1 cellular context compared by ENCODE assay signal in the genomic region with DNA sequence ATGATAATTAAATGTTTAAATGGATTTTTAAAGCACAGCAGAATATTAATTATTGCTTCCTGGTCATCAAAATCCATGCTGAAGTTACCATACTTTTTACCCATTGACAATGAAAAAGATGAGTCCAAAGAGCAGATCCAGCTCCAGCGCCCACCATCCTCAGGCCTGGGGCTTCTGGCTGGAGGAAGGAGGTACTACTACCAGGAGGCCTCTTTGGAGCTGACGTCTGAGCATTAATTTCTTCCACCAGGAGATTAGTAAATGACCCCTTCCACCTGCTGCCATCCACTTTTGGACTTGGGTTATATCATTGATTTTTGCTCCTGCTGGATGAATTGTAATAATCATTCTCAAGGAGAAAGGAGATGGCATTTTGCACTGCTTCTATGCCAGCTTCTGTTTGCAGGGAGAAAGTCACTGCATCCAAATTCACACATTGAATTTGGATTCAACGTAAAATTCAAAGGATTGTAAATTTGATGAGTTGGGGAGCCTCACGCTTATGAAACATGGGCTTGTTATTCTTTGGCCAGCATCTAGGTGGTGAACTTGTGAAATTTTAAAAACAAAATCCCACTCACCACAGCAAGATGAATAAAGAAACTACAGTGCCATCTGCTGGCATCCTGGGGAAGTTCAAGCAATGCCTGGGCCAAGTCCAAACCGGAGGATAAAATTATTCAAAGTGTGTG.
TF ChIP-seq lines count a peak whose summit lies in the region.

No MANE protein-coding gene starts in this region.

TF ChIP-seq in SK-N-SH treated with all-trans-retinoic acid at 6 μM for 48 hours, 23 proteins besides CTCF, POLR2A, EP300 and RAD21 (continued from another document):
- TF ChIP-seq, protein P1, sequence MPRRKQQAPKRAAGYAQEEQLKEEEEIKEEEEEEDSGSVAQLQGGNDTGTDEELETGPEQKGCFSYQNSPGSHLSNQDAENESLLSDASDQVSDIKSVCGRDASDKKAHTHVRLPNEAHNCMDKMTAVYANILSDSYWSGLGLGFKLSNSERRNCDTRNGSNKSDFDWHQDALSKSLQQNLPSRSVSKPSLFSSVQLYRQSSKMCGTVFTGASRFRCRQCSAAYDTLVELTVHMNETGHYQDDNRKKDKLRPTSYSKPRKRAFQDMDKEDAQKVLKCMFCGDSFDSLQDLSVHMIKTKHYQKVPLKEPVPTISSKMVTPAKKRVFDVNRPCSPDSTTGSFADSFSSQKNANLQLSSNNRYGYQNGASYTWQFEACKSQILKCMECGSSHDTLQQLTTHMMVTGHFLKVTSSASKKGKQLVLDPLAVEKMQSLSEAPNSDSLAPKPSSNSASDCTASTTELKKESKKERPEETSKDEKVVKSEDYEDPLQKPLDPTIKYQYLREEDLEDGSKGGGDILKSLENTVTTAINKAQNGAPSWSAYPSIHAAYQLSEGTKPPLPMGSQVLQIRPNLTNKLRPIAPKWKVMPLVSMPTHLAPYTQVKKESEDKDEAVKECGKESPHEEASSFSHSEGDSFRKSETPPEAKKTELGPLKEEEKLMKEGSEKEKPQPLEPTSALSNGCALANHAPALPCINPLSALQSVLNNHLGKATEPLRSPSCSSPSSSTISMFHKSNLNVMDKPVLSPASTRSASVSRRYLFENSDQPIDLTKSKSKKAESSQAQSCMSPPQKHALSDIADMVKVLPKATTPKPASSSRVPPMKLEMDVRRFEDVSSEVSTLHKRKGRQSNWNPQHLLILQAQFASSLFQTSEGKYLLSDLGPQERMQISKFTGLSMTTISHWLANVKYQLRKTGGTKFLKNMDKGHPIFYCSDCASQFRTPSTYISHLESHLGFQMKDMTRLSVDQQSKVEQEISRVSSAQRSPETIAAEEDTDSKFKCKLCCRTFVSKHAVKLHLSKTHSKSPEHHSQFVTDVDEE (CRISPR knock-in tag; IDR thresholded peaks at IDR 0.05): no peak
- no peak for TF ChIP-seq SNAI2 (CRISPR knock-in tag; IDR thresholded peaks at IDR 0.05)
- TF ChIP-seq, protein P2, sequence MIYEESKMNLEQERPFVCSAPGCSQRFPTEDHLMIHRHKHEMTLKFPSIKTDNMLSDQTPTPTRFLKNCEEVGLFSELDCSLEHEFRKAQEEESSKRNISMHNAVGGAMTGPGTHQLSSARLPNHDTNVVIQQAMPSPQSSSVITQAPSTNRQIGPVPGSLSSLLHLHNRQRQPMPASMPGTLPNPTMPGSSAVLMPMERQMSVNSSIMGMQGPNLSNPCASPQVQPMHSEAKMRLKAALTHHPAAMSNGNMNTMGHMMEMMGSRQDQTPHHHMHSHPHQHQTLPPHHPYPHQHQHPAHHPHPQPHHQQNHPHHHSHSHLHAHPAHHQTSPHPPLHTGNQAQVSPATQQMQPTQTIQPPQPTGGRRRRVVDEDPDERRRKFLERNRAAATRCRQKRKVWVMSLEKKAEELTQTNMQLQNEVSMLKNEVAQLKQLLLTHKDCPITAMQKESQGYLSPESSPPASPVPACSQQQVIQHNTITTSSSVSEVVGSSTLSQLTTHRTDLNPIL (CRISPR knock-in tag; IDR thresholded peaks at IDR 0.05; ENCODE audit: low read depth): no peak
- TF ChIP-seq TCF4 (CRISPR knock-in tag; IDR thresholded peaks at IDR 0.05; ENCODE audit: borderline replicate concordance): no peak
- TF ChIP-seq, protein P3, sequence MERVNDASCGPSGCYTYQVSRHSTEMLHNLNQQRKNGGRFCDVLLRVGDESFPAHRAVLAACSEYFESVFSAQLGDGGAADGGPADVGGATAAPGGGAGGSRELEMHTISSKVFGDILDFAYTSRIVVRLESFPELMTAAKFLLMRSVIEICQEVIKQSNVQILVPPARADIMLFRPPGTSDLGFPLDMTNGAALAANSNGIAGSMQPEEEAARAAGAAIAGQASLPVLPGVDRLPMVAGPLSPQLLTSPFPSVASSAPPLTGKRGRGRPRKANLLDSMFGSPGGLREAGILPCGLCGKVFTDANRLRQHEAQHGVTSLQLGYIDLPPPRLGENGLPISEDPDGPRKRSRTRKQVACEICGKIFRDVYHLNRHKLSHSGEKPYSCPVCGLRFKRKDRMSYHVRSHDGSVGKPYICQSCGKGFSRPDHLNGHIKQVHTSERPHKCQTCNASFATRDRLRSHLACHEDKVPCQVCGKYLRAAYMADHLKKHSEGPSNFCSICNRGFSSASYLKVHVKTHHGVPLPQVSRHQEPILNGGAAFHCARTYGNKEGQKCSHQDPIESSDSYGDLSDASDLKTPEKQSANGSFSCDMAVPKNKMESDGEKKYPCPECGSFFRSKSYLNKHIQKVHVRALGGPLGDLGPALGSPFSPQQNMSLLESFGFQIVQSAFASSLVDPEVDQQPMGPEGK (CRISPR knock-in tag; IDR thresholded peaks at IDR 0.05; ENCODE audit: borderline replicate concordance): no peak
- no peak for TF ChIP-seq ARNTL (CRISPR knock-in tag; IDR thresholded peaks at IDR 0.05; ENCODE audit: borderline replicate concordance, low read depth)
